15 cellular contexts compared by ENCODE assay signal in the genomic region with DNA sequence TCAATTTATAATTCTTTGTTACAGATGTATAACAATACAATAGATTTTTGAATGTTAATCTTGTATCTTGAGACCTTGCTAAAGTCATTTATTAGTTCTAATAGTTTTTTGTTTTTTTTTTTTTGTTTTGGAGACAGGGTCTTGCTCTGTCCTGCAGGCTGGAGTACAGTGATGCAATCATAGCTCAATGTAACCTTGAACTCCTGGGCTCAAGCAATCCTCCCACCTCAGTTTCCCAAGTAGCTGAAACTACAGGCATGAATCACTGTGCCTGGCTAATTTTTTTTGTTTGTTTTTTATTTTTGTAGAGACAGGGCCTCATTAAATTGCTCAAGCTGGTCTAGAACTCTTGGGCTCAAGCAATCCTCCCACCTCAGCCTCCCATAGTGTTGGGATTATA. TPM values are rescaled to one million over a fixed set of nuclear protein-coding genes. Genes with fewer than 3 reads are reported as not detected.
A peak's percentile ranks its signal among the peaks of the same experiment; 100 is the strongest.
DNase-seq lines count a peak whose midpoint lies in the region; ATAC-seq and TF ChIP-seq lines count a peak whose summit lies in the region.
"Had no signal": no experiment of that assay in that cellular context is flagged by ENCODE, and none has a peak within 500 bp of the region (broad histone marks: within the 10 kb centered on the region; RNA-seq: fewer than 3 reads in every experiment).

No MANE protein-coding gene starts in this region.

- H3K4me3 ChIP-seq in IMR-90 (ENCODE audit: insufficient read depth, low read depth, low read length) (no peak overlapping the region), fibroblast of pulmonary artery (replicated peaks; ENCODE audit: low read depth, low read length) (no peak overlapping the region)
- H3K4me3 ChIP-seq: HAP-1 had no signal

- H2AK9ac ChIP-seq in IMR-90 (replicated peaks; ENCODE audit: low read depth, low read length, poor library complexity), result no peak overlapping the region

- H3K9ac ChIP-seq in IMR-90 (ENCODE audit: low read depth, low read length), result no peak overlapping the region

- no peak overlapping the region for H4K5ac ChIP-seq in IMR-90 (ENCODE audit: low read depth, low read length)

- H3K4me1 ChIP-seq in IMR-90 (ENCODE audit: control insufficient read depth, insufficient read depth, low read length), result no peaks in the 10 kb centered on the region

- CTCF ChIA-PET in IMR-90 (lab: Yijun Ruan, JAX), result interaction anchor here (1.0 kb wide), 2 partner anchors 14 to 19 kb away, joined by 3 read pairs; no protein-coding TSS in a partner anchor
- CTCF ChIA-PET in WTC11 (lab: Charles Lee), result no interaction called here

- in situ Hi-C loops in IMR-90 (cut with MboI; ENCODE audit: low sequenced_read_pairs), result no loop called here

- no peak overlapping the region for H2BK15ac ChIP-seq in IMR-90 (ENCODE audit: low read depth, low read length)

- DNase-seq in IMR-90 (no peak), WTC11 (ENCODE audit: low spot score) (no peak), fibroblast of pulmonary artery (ENCODE audit: low read depth) (peak; percentile 31), osteocyte (ENCODE audit: extremely low spot score, unreplicated experiment) (peak; percentile 4), type B pancreatic cell (ENCODE audit: extremely low spot score, unreplicated experiment) (no peak), HuH-7.5 (ENCODE audit: low spot score) (no peak)
- DNase-seq: C1 segment of cervical spinal cord; Calu3; CD4-positive, alpha-beta memory T cell; COR-L47; DMS153; DND-41; GOT3; HFFc6 had no signal

- no peaks in the 10 kb centered on the region for H3K27me3 ChIP-seq in IMR-90 (ENCODE audit: control insufficient read depth, insufficient read depth, low read length)

- no peak overlapping the region for H3K56ac ChIP-seq in IMR-90 (ENCODE audit: extremely low read depth, insufficient read depth, low read length)

- H3K27ac Mint-ChIP-seq in WTC11, result no peak overlapping the region
- no peak overlapping the region for H3K27ac Mint-ChIP-seq in osteocyte (ENCODE audit: unreplicated experiment)
- no peak overlapping the region for H3K27ac Mint-ChIP-seq in type B pancreatic cell
- H3K27ac Mint-ChIP-seq: CD4-positive, alpha-beta memory T cell; HFFc6 had no signal

- H2BK20ac ChIP-seq in IMR-90 (ENCODE audit: low read depth, low read length), result no peak overlapping the region

- H2AFZ ChIP-seq in IMR-90 (replicated peaks; ENCODE audit: low read length, poor library complexity), result no peak overlapping the region

- no peak overlapping the region for H3K27ac ChIP-seq in IMR-90 (ENCODE audit: insufficient read depth, low read length)

- BruUV-seq in IMR-90 (replicated peaks; lab: Mats Ljungman, UMichigan), result no TSS peak

- ATAC-seq in IMR-90 (ENCODE audit: low read depth) (no peak), WTC11 (no peak)

- H2BK5ac ChIP-seq in IMR-90 (ENCODE audit: low read depth, low read length, poor library complexity, severe bottlenecking), result no peak overlapping the region

- H3K4me1 Mint-ChIP-seq in WTC11, result no peaks in the 10 kb centered on the region
- H3K4me1 Mint-ChIP-seq in osteocyte (ENCODE audit: unreplicated experiment), result no peaks in the 10 kb centered on the region
- no peaks in the 10 kb centered on the region for H3K4me1 Mint-ChIP-seq in type B pancreatic cell (ENCODE audit: unreplicated experiment)

- H3K79me1 ChIP-seq in IMR-90 (ENCODE audit: low read depth in 1 of 2, low read length in 2 of 2), result no peaks in the 10 kb centered on the region

- no peak overlapping the region for H3K4ac ChIP-seq in IMR-90 (ENCODE audit: low read depth, low read length)

- no peak overlapping the region for H3K4me2 ChIP-seq in IMR-90 (ENCODE audit: low read depth, low read length)

- intact Hi-C loops in IMR-90 (cut with micrococcal nuclease), result no loop called here

- no peak for TF ChIP-seq RAD21 in IMR-90 (IDR thresholded peaks at IDR 0.05; ENCODE audit: low read length)

- no peak overlapping the region for H3K14ac ChIP-seq in IMR-90 (replicated peaks; ENCODE audit: low read depth, low read length)

- no peak overlapping the region for H3K4me3 Mint-ChIP-seq in WTC11
- no peak overlapping the region for H3K4me3 Mint-ChIP-seq in osteocyte (ENCODE audit: unreplicated experiment)
- no peak overlapping the region for H3K4me3 Mint-ChIP-seq in type B pancreatic cell
- H3K4me3 Mint-ChIP-seq: CD4-positive, alpha-beta memory T cell; HFFc6 had no signal

- H2AK5ac ChIP-seq in IMR-90 (ENCODE audit: low read depth, low read length), result no peak overlapping the region

- H3K9me3 Mint-ChIP-seq in WTC11, result peaks cover 4% of the 10 kb centered on the region; the same call in 1 of the 2 replicates
- H3K9me3 Mint-ChIP-seq in osteocyte (ENCODE audit: unreplicated experiment), result peaks cover 6% of the 10 kb centered on the region
- H3K9me3 Mint-ChIP-seq in type B pancreatic cell, result no peaks in the 10 kb centered on the region
- H3K9me3 Mint-ChIP-seq: HFFc6 had no signal

- H4K20me1 ChIP-seq in IMR-90 (ENCODE audit: insufficient read depth, low read length), result no peaks in the 10 kb centered on the region

- H3K23ac ChIP-seq in IMR-90 (ENCODE audit: low read depth, low read length), result no peak overlapping the region

- TF ChIP-seq POLR2A in IMR-90 (IDR thresholded peaks at IDR 0.05; ENCODE audit: low read depth, low read length), result no peak

- POLR2A ChIA-PET in IMR-90 (lab: Charles Lee; ENCODE audit: unreplicated experiment), result no interaction called here
- POLR2A ChIA-PET in WTC11 (lab: Charles Lee), result no interaction called here

- peaks cover 2% of the 10 kb centered on the region; the same call in 1 of the 2 replicates for H3K9me3 ChIP-seq in IMR-90 (ENCODE audit: control insufficient read depth, insufficient read depth, low read length)
- H3K9me3 ChIP-seq: HAP-1 had no signal

- no peak for TF ChIP-seq CTCF in IMR-90 (conservative IDR thresholded peaks at IDR 0.05; ENCODE audit: low read depth, low read length)
- no peak for TF ChIP-seq CTCF in WTC11 (IDR thresholded peaks at IDR 0.05)
- TF ChIP-seq CTCF in fibroblast of pulmonary artery (IDR thresholded peaks at IDR 0.05; ENCODE audit: low read length, missing control alignments), result no peak
- no peak for TF ChIP-seq CTCF in osteocyte (IDR thresholded peaks at IDR 0.05)
- TF ChIP-seq CTCF in type B pancreatic cell (conservative IDR thresholded peaks at IDR 0.05), result no peak

- dilution Hi-C loops in IMR-90 (cut with HindIII; ENCODE audit: low sequenced_read_pairs, unreplicated experiment), result no loop called here

- H4K91ac ChIP-seq in IMR-90 (ENCODE audit: insufficient read depth, low read depth, low read length), result no peak overlapping the region

- no peak overlapping the region for H3K18ac ChIP-seq in IMR-90 (ENCODE audit: low read depth, low read length)

- no peaks in the 10 kb centered on the region for H3K9me1 ChIP-seq in IMR-90 (ENCODE audit: insufficient read depth, low read length)

- H2BK120ac ChIP-seq in IMR-90 (ENCODE audit: low read depth, low read length), result no peak overlapping the region

- H3K36me3 Mint-ChIP-seq in WTC11, result no peaks in the 10 kb centered on the region
- no peaks in the 10 kb centered on the region for H3K36me3 Mint-ChIP-seq in osteocyte (ENCODE audit: unreplicated experiment)
- no peaks in the 10 kb centered on the region for H3K36me3 Mint-ChIP-seq in type B pancreatic cell

- H4K8ac ChIP-seq in IMR-90 (ENCODE audit: low read depth in 2 of 2, low read length in 2 of 2), result no peak overlapping the region

- H3K27me3 Mint-ChIP-seq in WTC11 (ENCODE audit: low read depth) (no peaks in the 10 kb centered on the region), osteocyte (ENCODE audit: unreplicated experiment) (peaks cover 43% of the 10 kb centered on the region), type B pancreatic cell (no peaks in the 10 kb centered on the region)
- H3K27me3 Mint-ChIP-seq: CD4-positive, alpha-beta memory T cell had no signal

- H3K36me3 ChIP-seq in IMR-90 (ENCODE audit: control insufficient read depth, insufficient read depth, low read length), result no peaks in the 10 kb centered on the region
- H3K36me3 ChIP-seq: HAP-1 had no signal

TF ChIP-seq in IMR-90, 13 proteins besides CTCF, POLR2A, EP300 and RAD21 (continues in another document):
- TF ChIP-seq BHLHE40 (IDR thresholded peaks at IDR 0.05; ENCODE audit: low read depth, low read length) (no peak), FOS (IDR thresholded peaks at IDR 0.05; ENCODE audit: low read depth, low read length) (no peak), RCOR1 (IDR thresholded peaks at IDR 0.05; ENCODE audit: insufficient replicate concordance, low read length) (no peak), CEBPB (IDR thresholded peaks at IDR 0.05; ENCODE audit: low read depth, low read length) (0 out of 2 replicates have a peak, but pooled peaks have one; percentile 10), MAZ (IDR thresholded peaks at IDR 0.05; ENCODE audit: borderline replicate concordance, low read depth, low read length) (no peak)

TF ChIP-seq in WTC11, 78 proteins besides CTCF, POLR2A, EP300 and RAD21 (continues in another document):
- TF ChIP-seq, protein P1, sequence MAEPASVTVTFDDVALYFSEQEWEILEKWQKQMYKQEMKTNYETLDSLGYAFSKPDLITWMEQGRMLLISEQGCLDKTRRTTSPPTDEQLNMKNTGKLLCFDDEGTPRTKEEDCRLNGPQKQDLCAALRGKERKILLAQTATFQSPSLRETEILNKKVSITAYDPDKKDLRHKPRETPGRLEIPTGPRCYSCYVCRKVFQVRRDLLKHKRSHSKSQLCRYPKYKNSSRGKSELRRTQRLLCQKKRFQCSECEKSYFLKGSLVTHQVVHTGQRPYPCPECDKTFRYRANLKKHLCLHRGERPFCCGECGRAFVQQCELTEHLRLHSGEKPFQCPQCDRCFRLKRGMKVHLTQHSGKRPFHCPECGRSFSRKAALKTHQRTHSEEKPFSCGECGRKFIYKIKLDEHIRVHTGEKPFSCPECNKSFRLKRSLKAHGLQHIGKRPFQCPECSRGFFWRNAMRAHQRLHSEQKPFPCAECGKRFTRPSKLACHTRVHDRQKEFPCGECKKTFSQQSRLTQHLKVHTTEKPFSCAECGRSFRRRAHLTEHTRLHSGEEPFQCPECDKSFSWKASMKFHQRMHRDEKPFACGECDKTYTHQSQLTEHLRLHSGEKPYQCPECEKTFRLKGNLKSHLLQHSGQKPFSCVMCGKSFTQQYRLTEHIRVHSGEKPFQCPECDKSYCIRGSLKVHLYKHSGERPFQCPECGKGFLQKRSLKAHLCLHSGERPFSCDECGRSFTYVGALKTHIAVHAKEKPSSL (CRISPR knock-in tag; conservative IDR thresholded peaks at IDR 0.05), result no peak
- TF ChIP-seq GABPB1 (CRISPR knock-in tag; IDR thresholded peaks at IDR 0.05), result 0 out of 2 replicates have a peak, but pooled peaks have one; percentile 52

RNA-seq across cellular contexts. Expression of a gene that starts 26.2 kb away (rescaled TPM):
- total RNA-seq in IMR-90 (2012; rRNA removed) (4.7 and 7.5 TPM in 2 replicates), WTC11 (2021) (4.4 to 4.8 TPM (median 4.7 TPM) in 3 replicates), osteocyte (6.3 and 6.7 TPM in 2 replicates), type B pancreatic cell (ENCODE audit: low replicate concordance) (4.6 and 9.8 TPM in 2 replicates)
- polyA plus RNA-seq in IMR-90 (2012; rRNA removed), result 4.5 and 5.7 TPM in 2 replicates
- 1.0 and 1.4 TPM in 2 replicates for polyA plus RNA-seq in IMR-90 (2012; cell fraction: cytosol; rRNA removed)
- polyA plus RNA-seq in IMR-90 (2012; cell fraction: nucleus; rRNA removed; ENCODE audit: low replicate concordance), result 0.16 and 2.9 TPM in 2 replicates

Comparison
In these comparisons a context has a peak if more than half of its experiments do, and no peak if none do; other contexts are left out.
1. DNase-seq: peak in fibroblast of pulmonary artery (single experiment) and osteocyte (single experiment); none in IMR-90 (single experiment), WTC11 (single experiment), type B pancreatic cell (single experiment) and HuH-7.5 (single experiment).